In the genomic region with DNA sequence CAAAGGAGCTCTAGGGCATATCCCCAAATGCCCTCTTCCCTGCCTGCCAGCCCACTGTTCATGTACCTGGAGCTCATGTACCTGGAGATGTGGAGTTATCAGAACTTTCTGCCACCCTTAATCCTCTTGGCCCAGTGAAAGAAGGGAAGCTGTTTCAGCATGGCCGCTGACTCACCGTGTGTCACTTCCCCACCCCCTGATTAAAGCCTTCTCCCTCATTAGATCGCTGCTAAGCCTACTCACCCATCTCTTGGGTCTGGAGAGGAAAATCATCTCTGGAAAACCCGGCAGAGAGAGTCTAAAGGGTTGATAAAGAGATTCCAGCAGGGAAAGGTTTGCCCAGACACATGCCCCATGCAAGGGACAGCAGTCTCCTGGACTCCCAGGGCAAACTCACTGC, we compare ENCODE assay signal across 8 cellular contexts. TPM values are rescaled to one million over a fixed set of nuclear protein-coding genes. Genes with fewer than 3 reads are reported as not detected.
DNase-seq lines count a peak whose midpoint lies in the region; ATAC-seq and TF ChIP-seq lines count a peak whose summit lies in the region.

No MANE protein-coding gene starts in this region.

- peak overlapping the region; percentile 57 for H3K27ac Mint-ChIP-seq in Calu3 (ENCODE audit: unreplicated experiment)

- H4K20me1 ChIP-seq in osteoblast (ENCODE audit: insufficient read depth, low read length), result no peaks in the 10 kb centered on the region

- no peak for TF ChIP-seq EP300 in gastroesophageal sphincter (IDR thresholded peaks at IDR 0.05)

- CTCF ChIA-PET in Calu3 (lab: Charles Lee), result interaction anchor here (0.9 to 1.6 kb wide), 3 partner anchors 21 to 244 kb away, joined by 3 to 7 read pairs (median 3); no protein-coding TSS in a partner anchor

- TF ChIP-seq POLR2A in body of pancreas (IDR thresholded peaks at IDR 0.05), result no peak
- TF ChIP-seq POLR2A in gastroesophageal sphincter (IDR thresholded peaks at IDR 0.05), result no peak

- no TSS peak for BruUV-seq in Calu3 (replicated peaks; lab: Mats Ljungman, UMichigan)

- H3K36me3 Mint-ChIP-seq in Calu3 (ENCODE audit: insufficient read depth, unreplicated experiment), result peaks cover 27% of the 10 kb centered on the region

- H2AFZ ChIP-seq in osteoblast (ENCODE audit: low read length), result no peak overlapping the region

- intact Hi-C loops in Calu3 (cut with micrococcal nuclease; ENCODE audit: unreplicated experiment), result loop anchor here (5.0 to 10.0 kb wide), 2 partner anchors 98 to 124 kb away; a partner anchor contains a TSS
- intact Hi-C loops in body of pancreas (cut with DNase I), result no loop called here

- H3K27ac ChIP-seq in body of pancreas (peak overlapping the region; percentile 48 to 85 (median 64)), osteoblast (ENCODE audit: low read depth, low read length) (peak overlapping the region; percentile 83), gastroesophageal sphincter (peak overlapping the region in 2 of 4 donors; percentile 5 to 21)

- H3K4me2 ChIP-seq in osteoblast (ENCODE audit: insufficient read depth, low read length), result peak overlapping the region; percentile 42

- peak; percentile 45 for DNase-seq in Calu3
- peak; percentile 90 for DNase-seq in M059J (ENCODE audit: low read depth)
- peak in 1 of 4 donors; percentile 52 for DNase-seq in body of pancreas
- DNase-seq in osteoblast (ENCODE audit: insufficient read length, low spot score, missing footprints), result peak; percentile 95
- no peak for DNase-seq in GM19238 (ENCODE audit: insufficient read length, low spot score)
- DNase-seq in stimulated activated naive CD4-positive, alpha-beta T cell (lab: John Stamatoyannopoulos, UW), result no peak

- ATAC-seq in body of pancreas, result no peak
- ATAC-seq in GM18519 (IDR thresholded peaks at IDR 0.05; ENCODE audit: low FRiP score, unreplicated experiment), result no peak
- ATAC-seq in gastroesophageal sphincter, result no peak

- no peaks in the 10 kb centered on the region for H3K27me3 ChIP-seq in body of pancreas
- no peaks in the 10 kb centered on the region for H3K27me3 ChIP-seq in osteoblast (ENCODE audit: insufficient read depth, low read length)
- peaks cover 18% of the 10 kb centered on the region for H3K27me3 ChIP-seq in gastroesophageal sphincter

- peaks cover 78% of the 10 kb centered on the region for H3K4me1 Mint-ChIP-seq in Calu3 (ENCODE audit: low read depth, unreplicated experiment)

- TF ChIP-seq CTCF in Calu3 (IDR thresholded peaks at IDR 0.05; ENCODE audit: unreplicated experiment) (no peak), body of pancreas (IDR thresholded peaks at IDR 0.05) (no peak), osteoblast (IDR thresholded peaks at IDR 0.05; ENCODE audit: extremely low read depth, low read depth, low read length) (no peak), gastroesophageal sphincter (IDR thresholded peaks at IDR 0.05) (no peak)

- H3K79me2 ChIP-seq in osteoblast (ENCODE audit: insufficient read depth, low read length), result peaks cover 21% of the 10 kb centered on the region

- peaks cover 61% of the 10 kb centered on the region for H3K4me1 ChIP-seq in body of pancreas
- peaks cover 84% of the 10 kb centered on the region for H3K4me1 ChIP-seq in osteoblast (ENCODE audit: insufficient read depth, low read length)
- H3K4me1 ChIP-seq in gastroesophageal sphincter, result peaks cover 0 to 67% (median 18%) of the 10 kb centered on the region in 3 donors

- H3K27me3 Mint-ChIP-seq in Calu3 (ENCODE audit: unreplicated experiment), result no peaks in the 10 kb centered on the region

- no peak overlapping the region for H3K4me3 ChIP-seq in body of pancreas
- H3K4me3 ChIP-seq in osteoblast (ENCODE audit: insufficient read depth, low read length), result peak overlapping the region; percentile 16
- no peak overlapping the region for H3K4me3 ChIP-seq in gastroesophageal sphincter

- peaks cover 2% of the 10 kb centered on the region for H3K9me3 Mint-ChIP-seq in Calu3 (ENCODE audit: low read depth, unreplicated experiment)

- WGBS in body of pancreas, 2 donors, result 61 to 67% methylated on average over 4 of the region's 4 CpGs
- 45 to 60% methylated on average over 3 of the region's 4 CpGs for WGBS in gastroesophageal sphincter (ENCODE audit: low coverage in 1 of 2), 2 donors

- H3K4me3 Mint-ChIP-seq in Calu3 (ENCODE audit: low read depth, unreplicated experiment), result peak overlapping the region; percentile 9

- H3K9me3 ChIP-seq in body of pancreas, result no peaks in the 10 kb centered on the region
- no peaks in the 10 kb centered on the region for H3K9me3 ChIP-seq in osteoblast (ENCODE audit: low read depth, low read length)
- no peaks in the 10 kb centered on the region for H3K9me3 ChIP-seq in gastroesophageal sphincter

- H3K36me3 ChIP-seq in body of pancreas (replicated peaks in 1 of 2; ENCODE audit: insufficient read depth in 1 of 2, low read depth in 2 of 2), result no peaks in the 10 kb centered on the region
- H3K36me3 ChIP-seq in osteoblast (ENCODE audit: insufficient read depth, low read length), result no peaks in the 10 kb centered on the region
- H3K36me3 ChIP-seq in gastroesophageal sphincter, result no peaks in the 10 kb centered on the region

RNA-seq across cellular contexts. Expression of a gene that starts 4.5 kb away (rescaled TPM):
- total RNA-seq in Calu3 (2022), result 1.3 and 4.3 TPM in 2 replicates
- 2.2 and 5.2 TPM in 2 replicates for total RNA-seq in M059J (2014; rRNA removed; shearing (Covaris generic))
- 10 to 100 TPM; 15.8 to 20.4 TPM for total RNA-seq in body of pancreas
- 493 and 546 TPM in 2 replicates for total RNA-seq in osteoblast
- total RNA-seq in gastroesophageal sphincter, result 100 to 1,000 TPM in 1 of 4 donors, 10 to 100 TPM in 3; 45.9 to 158 (median 88.4) TPM

Comparison
In these comparisons a context has a peak if more than half of its experiments do, and no peak if none do; other contexts are left out.
1. DNase-seq: peak in Calu3 (single experiment), M059J (single experiment) and osteoblast (single experiment); none in GM19238 (single experiment) and stimulated activated naive CD4-positive, alpha-beta T cell (0 of 6).